Comparison of ENCODE assay signal across 18 cellular contexts in the genomic region with DNA sequence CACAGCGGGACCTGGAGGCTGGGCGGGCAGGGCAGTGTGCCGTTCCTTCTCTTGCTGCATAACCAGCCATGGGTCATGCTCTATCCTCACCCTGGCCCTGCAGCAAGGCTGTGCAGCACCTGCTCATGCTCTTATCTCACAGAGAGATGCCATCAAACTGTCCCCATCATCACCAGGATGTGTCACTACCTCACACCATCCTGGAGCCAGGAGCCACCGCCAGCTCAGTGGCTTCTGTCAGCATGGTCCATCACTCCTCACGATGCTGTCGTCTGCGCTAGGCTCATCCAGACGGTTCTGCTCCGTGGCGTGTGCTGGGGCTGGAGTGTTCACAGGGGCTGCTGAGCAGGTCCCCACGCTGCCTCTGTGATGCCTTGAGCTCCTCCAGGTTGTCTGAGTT.
DNase-seq lines count a peak whose midpoint lies in the region; ATAC-seq, FAIRE-seq and TF ChIP-seq lines count a peak whose summit lies in the region.
"Had no signal": no experiment of that assay in that cellular context is flagged by ENCODE, and none has a peak within 500 bp of the region (broad histone marks: within the 10 kb centered on the region; RNA-seq: fewer than 3 reads in every experiment).

No MANE protein-coding gene starts in this region.

- no peak overlapping the region for H3K27ac Mint-ChIP-seq in activated CD4-positive, alpha-beta T cell treated with anti-CD3 and anti-CD28 coated beads for 36 hours
- H3K27ac Mint-ChIP-seq in activated T-helper 2 cell treated with anti-CD3 and anti-CD28 coated beads, Interferon-gamma antibody, Interleukin-2, Interleukin-4, amounts not matched to agents 10 μg/mL and 5 μg/mL and 100 μg/mL, durations not matched to agents 14 hours and 24 hours and 36 hours: no peak overlapping the region
- H3K27ac Mint-ChIP-seq: GM23338 had no signal

- in situ Hi-C loops in K562 (cut with MboI): no loop called here

- H3K27me3 ChIP-seq in BLaER1: no peaks in the 10 kb centered on the region
- H3K27me3 ChIP-seq in K562 (ENCODE audit: control insufficient read depth in 2 of 2, insufficient read depth in 2 of 2, low read length in 2 of 2): no peaks in the 10 kb centered on the region

- H3K4me2 ChIP-seq in BLaER1 (peak overlapping the region; percentile 48), K562 (ENCODE audit: insufficient read depth, low read length) (no peak overlapping the region)
- H3K4me2 ChIP-seq: GM23338, KMS-11 had no signal

- no peak for FAIRE-seq in K562 (lab: Jason Lieb, UNC)
- FAIRE-seq: GM12892, HepG2 had no signal

- H3K9me3 ChIP-seq in BLaER1 (peaks cover 24% of the 10 kb centered on the region), K562 (replicated peaks; ENCODE audit: control insufficient read depth, insufficient read depth, low read depth, low read length) (no peaks in the 10 kb centered on the region)

- no peak overlapping the region for H2AFZ ChIP-seq in K562 (ENCODE audit: low read depth, low read length)
- H2AFZ ChIP-seq: GM23338 had no signal

- TF ChIP-seq POLR2A in K562 (conservative IDR thresholded peaks at IDR 0.05): no peak

- H3K4me1 Mint-ChIP-seq in activated CD4-positive, alpha-beta T cell treated with anti-CD3 and anti-CD28 coated beads for 36 hours: no peaks in the 10 kb centered on the region
- no peaks in the 10 kb centered on the region for H3K4me1 Mint-ChIP-seq in activated T-helper 2 cell treated with anti-CD3 and anti-CD28 coated beads, Interferon-gamma antibody, Interleukin-2, Interleukin-4, amounts not matched to agents 10 μg/mL and 5 μg/mL and 100 μg/mL, durations not matched to agents 14 hours and 24 hours and 36 hours (ENCODE audit: low read depth)
- H3K4me1 Mint-ChIP-seq: GM23338 had no signal

- no peak for TF ChIP-seq CTCF in K562 (IDR thresholded peaks at IDR 0.05 in 2 of 3, conservative IDR thresholded peaks at IDR 0.05 in 1 of 3; ENCODE audit: insufficient read depth in 2 of 3, low read depth in 1 of 3, low read length in 3 of 3)

- peaks cover 54% of the 10 kb centered on the region for H3K4me1 ChIP-seq in BLaER1
- peaks cover 0 to 11% of the 10 kb centered on the region in 2 experiments; a peak in 2 of 5 replicates for H3K4me1 ChIP-seq in K562 (replicated peaks in 1 of 2; ENCODE audit: control insufficient read depth in 2 of 2, insufficient read depth in 2 of 2, low read length in 2 of 2)

- 88% methylated on average over 3 of the region's 11 CpGs for WGBS in K562 (ENCODE audit: insufficient coverage, low coverage, missing lambda C conversion rate)

- no peaks in the 10 kb centered on the region for H3K27me3 Mint-ChIP-seq in activated CD4-positive, alpha-beta T cell treated with anti-CD3 and anti-CD28 coated beads for 36 hours
- H3K27me3 Mint-ChIP-seq in activated T-helper 2 cell treated with anti-CD3 and anti-CD28 coated beads, Interferon-gamma antibody, Interleukin-2, Interleukin-4, amounts not matched to agents 10 μg/mL and 5 μg/mL and 100 μg/mL, durations not matched to agents 14 hours and 24 hours and 36 hours (ENCODE audit: low read depth): no peaks in the 10 kb centered on the region

- peak; percentile 23 for ATAC-seq in activated CD4-positive, alpha-beta T cell treated with anti-CD3 and anti-CD28 coated beads for 36 hours
- no peak for ATAC-seq in K562
- ATAC-seq: GM23338, HepG2 had no signal

- no peak for DNase-seq in activated CD4-positive, alpha-beta T cell treated with anti-CD3 and anti-CD28 coated beads for 36 hours
- DNase-seq in activated CD4-positive, alpha-beta T cell treated with anti-CD3 and anti-CD28 coated beads for 4 hours: no peak
- DNase-seq in K562 (ENCODE audit: extremely low read depth in 1 of 4, low spot score in 3 of 4) (no peak), mesenteric fat pad (ENCODE audit: low spot score) (peak; percentile 71), UCSD-AML1 (lab: John Stamatoyannopoulos, UW; ENCODE audit: unreplicated experiment) (no peak), GM03348 (ENCODE audit: low spot score) (no peak)
- no peak for DNase-seq in activated T-helper 2 cell treated with anti-CD3 and anti-CD28 coated beads, Interferon-gamma antibody, Interleukin-2, Interleukin-4, amounts not matched to agents 10 μg/mL and 5 μg/mL and 100 μg/mL, durations not matched to agents 14 hours and 24 hours and 36 hours (ENCODE audit: low spot score)
- DNase-seq: GDM1, NCI-H1436 treated with DMSO at 0.1 percent for 48 hours, NCI-H2029 treated with DMSO at 0.1 percent for 48 hours, NCI-H2171 treated with DMSO at 0.1 percent for 48 hours, NCI-H748 treated with DMSO at 0.1 percent for 48 hours had no signal

- POLR2A ChIA-PET in activated CD4-positive, alpha-beta T cell treated with anti-CD3 and anti-CD28 coated beads for 36 hours (lab: Charles Lee): no interaction called here
- POLR2A ChIA-PET in K562 (lab: Yijun Ruan, JAX): interaction anchor here (0.7 to 1.5 kb wide), 3 partner anchors 12 to 372 kb away, joined by 3 to 4 read pairs (median 3); no protein-coding TSS in a partner anchor

- peaks cover 99% of the 10 kb centered on the region for H3K36me3 ChIP-seq in BLaER1
- peaks cover 89% of the 10 kb centered on the region for H3K36me3 ChIP-seq in K562 (ENCODE audit: control insufficient read depth, insufficient read depth, low read length)

- peaks cover 47% of the 10 kb centered on the region for H3K36me3 Mint-ChIP-seq in activated CD4-positive, alpha-beta T cell treated with anti-CD3 and anti-CD28 coated beads for 36 hours (ENCODE audit: low read depth)
- H3K36me3 Mint-ChIP-seq in activated T-helper 2 cell treated with anti-CD3 and anti-CD28 coated beads, Interferon-gamma antibody, Interleukin-2, Interleukin-4, amounts not matched to agents 10 μg/mL and 5 μg/mL and 100 μg/mL, durations not matched to agents 14 hours and 24 hours and 36 hours (ENCODE audit: low read depth): peaks cover 64% of the 10 kb centered on the region

- H3K9me1 ChIP-seq in K562 (ENCODE audit: control insufficient read depth, insufficient read depth, low read length): no peaks in the 10 kb centered on the region

- peak overlapping the region; percentile 67 for H3K9ac ChIP-seq in BLaER1
- H3K9ac ChIP-seq in K562 (ENCODE audit: insufficient read depth in 1 of 2, low read depth in 2 of 2, low read length in 2 of 2): 0 out of 4 replicates have a peak overlapping the region, but pooled peaks of 1 of the 2 experiments have one; percentile 26
- H3K9ac ChIP-seq: KMS-11 had no signal

- H4K20me1 ChIP-seq in BLaER1 (no peaks in the 10 kb centered on the region), K562 (replicated peaks; ENCODE audit: control insufficient read depth, insufficient read depth, low read length) (peaks cover 8% of the 10 kb centered on the region; the same call in 1 of the 2 replicates)

- no peak overlapping the region for H3K4me3 Mint-ChIP-seq in activated CD4-positive, alpha-beta T cell treated with anti-CD3 and anti-CD28 coated beads for 36 hours
- H3K4me3 Mint-ChIP-seq in activated T-helper 2 cell treated with anti-CD3 and anti-CD28 coated beads, Interferon-gamma antibody, Interleukin-2, Interleukin-4, amounts not matched to agents 10 μg/mL and 5 μg/mL and 100 μg/mL, durations not matched to agents 14 hours and 24 hours and 36 hours (ENCODE audit: low read depth): no peak overlapping the region
- H3K4me3 Mint-ChIP-seq: GM23338 had no signal

- CTCF ChIA-PET in activated CD4-positive, alpha-beta T cell treated with anti-CD3 and anti-CD28 coated beads for 36 hours (lab: Charles Lee): interaction anchor here (1.1 kb wide), 1 partner anchor 131 kb away, joined by 3 read pairs; no protein-coding TSS in a partner anchor
- CTCF ChIA-PET in K562 (lab: Yijun Ruan, JAX; ENCODE audit: low intra/inter-chr PET ratio): no interaction called here

- intact Hi-C loops in activated CD4-positive, alpha-beta T cell treated with anti-CD3 and anti-CD28 coated beads for 36 hours (cut with DNase I, micrococcal nuclease): no loop called here
- intact Hi-C loops in K562 (cut with micrococcal nuclease): no loop called here
- intact Hi-C loops in activated T-helper 2 cell treated with anti-CD3 and anti-CD28 coated beads, Interferon-gamma antibody, Interleukin-2, Interleukin-4, amounts not matched to agents 10 μg/mL and 5 μg/mL and 100 μg/mL, durations not matched to agents 14 hours and 24 hours and 36 hours (cut with micrococcal nuclease): no loop called here

- H3K4me3 ChIP-seq in BLaER1 (no peak overlapping the region), K562 (no peak overlapping the region)
- H3K4me3 ChIP-seq: GM23338 had no signal

- no peaks in the 10 kb centered on the region; the same call in 2 of the 3 replicates for H3K79me2 ChIP-seq in K562 (ENCODE audit: control insufficient read depth, insufficient read depth, low read length)

- TF ChIP-seq EP300 in K562 (IDR thresholded peaks at IDR 0.05; ENCODE audit: low read length): no peak

- no peaks in the 10 kb centered on the region for H3K9me3 Mint-ChIP-seq in activated CD4-positive, alpha-beta T cell treated with anti-CD3 and anti-CD28 coated beads for 36 hours (ENCODE audit: low read depth)
- no peaks in the 10 kb centered on the region for H3K9me3 Mint-ChIP-seq in activated T-helper 2 cell treated with anti-CD3 and anti-CD28 coated beads, Interferon-gamma antibody, Interleukin-2, Interleukin-4, amounts not matched to agents 10 μg/mL and 5 μg/mL and 100 μg/mL, durations not matched to agents 14 hours and 24 hours and 36 hours
- H3K9me3 Mint-ChIP-seq: GM23338 had no signal

- H3K27ac ChIP-seq in BLaER1 (peak overlapping the region; percentile 80), K562 (ENCODE audit: extremely low read depth, low read depth, low read length) (no peak overlapping the region)
- H3K27ac ChIP-seq: 22Rv1, KMS-11 had no signal

- BruUV-seq in K562 (replicated peaks; lab: Mats Ljungman, UMichigan): no TSS peak

- no peak for TF ChIP-seq RAD21 in K562 (CRISPR knock-in tag; conservative IDR thresholded peaks at IDR 0.05 in 1 of 2, IDR thresholded peaks at IDR 0.05 in 1 of 2)

TF ChIP-seq in K562, 482 proteins besides CTCF, POLR2A, EP300 and RAD21:
- TF ChIP-seq ZNF507 (tag; conservative IDR thresholded peaks at IDR 0.05) (no peak), TEAD1 (CRISPR knock-in tag; IDR thresholded peaks at IDR 0.05) (no peak), TCF7 (IDR thresholded peaks at IDR 0.05; ENCODE audit: borderline replicate concordance) (no peak), POLR2G (IDR thresholded peaks at IDR 0.05; ENCODE audit: low read depth, low read length) (0 out of 2 replicates have a peak, but pooled peaks have one; percentile 45)
- TF ChIP-seq, protein P1, sequence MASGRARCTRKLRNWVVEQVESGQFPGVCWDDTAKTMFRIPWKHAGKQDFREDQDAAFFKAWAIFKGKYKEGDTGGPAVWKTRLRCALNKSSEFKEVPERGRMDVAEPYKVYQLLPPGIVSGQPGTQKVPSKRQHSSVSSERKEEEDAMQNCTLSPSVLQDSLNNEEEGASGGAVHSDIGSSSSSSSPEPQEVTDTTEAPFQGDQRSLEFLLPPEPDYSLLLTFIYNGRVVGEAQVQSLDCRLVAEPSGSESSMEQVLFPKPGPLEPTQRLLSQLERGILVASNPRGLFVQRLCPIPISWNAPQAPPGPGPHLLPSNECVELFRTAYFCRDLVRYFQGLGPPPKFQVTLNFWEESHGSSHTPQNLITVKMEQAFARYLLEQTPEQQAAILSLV (tag; IDR thresholded peaks at IDR 0.05): no peak
- TF ChIP-seq, protein P2, sequence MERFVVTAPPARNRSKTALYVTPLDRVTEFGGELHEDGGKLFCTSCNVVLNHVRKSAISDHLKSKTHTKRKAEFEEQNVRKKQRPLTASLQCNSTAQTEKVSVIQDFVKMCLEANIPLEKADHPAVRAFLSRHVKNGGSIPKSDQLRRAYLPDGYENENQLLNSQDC (CRISPR knock-in tag; IDR thresholded peaks at IDR 0.05): no peak
